In genomic region chr15:99566157-99566900, GRCh38 we compare ENCODE assay signal across 8 cellular contexts. TPM values are rescaled to one million over a fixed set of nuclear protein-coding genes. Genes with fewer than 3 reads are reported as not detected.
DNase-seq lines count a peak whose midpoint lies in the region; ATAC-seq and TF ChIP-seq lines count a peak whose summit lies in the region.

No MANE protein-coding gene starts in this region.

- H3K4me1 Mint-ChIP-seq in stimulated activated naive CD8-positive, alpha-beta T cell treated with anti-CD3 and anti-CD28 coated beads, Interleukin-15, Interleukin-2, amounts not matched to agents 100 ng/mL and 50 ng/mL, for 24 hours (ENCODE audit: low read depth): peaks cover 49% of the 10 kb centered on the region

- intact Hi-C loops in left lung (cut with DNase I): no loop called here

- H3K9me3 ChIP-seq in AG04450 (ENCODE audit: control insufficient read depth, insufficient read depth, low read length): no peaks in the 10 kb centered on the region
- H3K9me3 ChIP-seq in left lung: no peaks in the 10 kb centered on the region

- peaks cover 10 to 44% of the 10 kb centered on the region in 2 donors for H3K4me1 ChIP-seq in left lung

- TF ChIP-seq CTCF in AG04450 (IDR thresholded peaks at IDR 0.05; ENCODE audit: low read depth, low read length) (no peak), left lung (IDR thresholded peaks at IDR 0.05) (no peak)

- H3K36me3 Mint-ChIP-seq in stimulated activated naive CD8-positive, alpha-beta T cell treated with anti-CD3 and anti-CD28 coated beads, Interleukin-15, Interleukin-2, amounts not matched to agents 100 ng/mL and 50 ng/mL, for 24 hours (ENCODE audit: low read depth): peaks cover 1% of the 10 kb centered on the region

- H3K36me3 ChIP-seq in left lung: no peaks in the 10 kb centered on the region

- H3K27me3 Mint-ChIP-seq in stimulated activated naive CD8-positive, alpha-beta T cell treated with anti-CD3 and anti-CD28 coated beads, Interleukin-15, Interleukin-2, amounts not matched to agents 100 ng/mL and 50 ng/mL, for 24 hours: no peaks in the 10 kb centered on the region

- H3K27ac ChIP-seq in AG04450 (ENCODE audit: low read depth, low read length) (no peak overlapping the region), cingulate gyrus (ENCODE audit: low read depth, low read length) (peak overlapping the region; percentile 99), left lung (peak overlapping the region; percentile 98)

- H3K27ac Mint-ChIP-seq in stimulated activated naive CD8-positive, alpha-beta T cell treated with anti-CD3 and anti-CD28 coated beads, Interleukin-15, Interleukin-2, amounts not matched to agents 100 ng/mL and 50 ng/mL, for 24 hours: peak overlapping the region; percentile 89

- peak overlapping the region; percentile 88 for H3K4me3 ChIP-seq in AG04450 (ENCODE audit: low read depth, low read length)
- H3K4me3 ChIP-seq in left lung: peak overlapping the region; percentile 73 to 74

- H3K27me3 ChIP-seq in AG04450 (ENCODE audit: control insufficient read depth, insufficient read depth, low read length): peaks cover 4% of the 10 kb centered on the region
- no peaks in the 10 kb centered on the region for H3K27me3 ChIP-seq in left lung

- H3K9me3 Mint-ChIP-seq in stimulated activated naive CD8-positive, alpha-beta T cell treated with anti-CD3 and anti-CD28 coated beads, Interleukin-15, Interleukin-2, amounts not matched to agents 100 ng/mL and 50 ng/mL, for 24 hours: no peaks in the 10 kb centered on the region

- peak overlapping the region; percentile 98 for H3K4me3 Mint-ChIP-seq in stimulated activated naive CD8-positive, alpha-beta T cell treated with anti-CD3 and anti-CD28 coated beads, Interleukin-15, Interleukin-2, amounts not matched to agents 100 ng/mL and 50 ng/mL, for 24 hours

- POLR2A ChIA-PET in AG04450 (lab: Yijun Ruan, JAX): interaction anchor here (1.0 kb wide), 4 partner anchors 89 to 111 kb away, joined by 3 read pairs; no protein-coding TSS in a partner anchor

- DNase-seq in AG04450 (ENCODE audit: low read depth, low spot score) (no peak), left lung (peak; percentile 40 to 83)

- CTCF ChIA-PET in AG04450 (lab: Charles Lee): interaction anchor here (0.7 to 5.6 kb wide), 4 partner anchors 14 to 294 kb away, joined by 3 to 40 read pairs (median 4); no protein-coding TSS in a partner anchor

- ATAC-seq in GM21737 (IDR thresholded peaks at IDR 0.05; ENCODE audit: unreplicated experiment) (peak; percentile 16), SK-N-SH treated with all-trans-retinoic acid at 6 μM for 48 hours (peak; percentile 44), left lung (peak; percentile 26), HG03469 (IDR thresholded peaks at IDR 0.05; ENCODE audit: unreplicated experiment) (no peak), HG03196 (IDR thresholded peaks at IDR 0.05; ENCODE audit: unreplicated experiment) (no peak)

TF ChIP-seq in SK-N-SH treated with all-trans-retinoic acid at 6 μM for 48 hours, 23 proteins besides CTCF, POLR2A, EP300 and RAD21:
- TF ChIP-seq CSDC2 (CRISPR knock-in tag; IDR thresholded peaks at IDR 0.05) (no peak), ESRRG (CRISPR knock-in tag; IDR thresholded peaks at IDR 0.05) (no peak), CREB5 (CRISPR knock-in tag; IDR thresholded peaks at IDR 0.05; ENCODE audit: low read depth) (no peak), RARB (CRISPR knock-in tag; IDR thresholded peaks at IDR 0.05) (no peak), ZFP30 (CRISPR knock-in tag; IDR thresholded peaks at IDR 0.05) (no peak), SNAI2 (CRISPR knock-in tag; IDR thresholded peaks at IDR 0.05) (no peak), ZNF8 (CRISPR knock-in tag; IDR thresholded peaks at IDR 0.05) (no peak), TOX (CRISPR knock-in tag; IDR thresholded peaks at IDR 0.05; ENCODE audit: borderline replicate concordance) (no peak)
- TF ChIP-seq, protein P1, sequence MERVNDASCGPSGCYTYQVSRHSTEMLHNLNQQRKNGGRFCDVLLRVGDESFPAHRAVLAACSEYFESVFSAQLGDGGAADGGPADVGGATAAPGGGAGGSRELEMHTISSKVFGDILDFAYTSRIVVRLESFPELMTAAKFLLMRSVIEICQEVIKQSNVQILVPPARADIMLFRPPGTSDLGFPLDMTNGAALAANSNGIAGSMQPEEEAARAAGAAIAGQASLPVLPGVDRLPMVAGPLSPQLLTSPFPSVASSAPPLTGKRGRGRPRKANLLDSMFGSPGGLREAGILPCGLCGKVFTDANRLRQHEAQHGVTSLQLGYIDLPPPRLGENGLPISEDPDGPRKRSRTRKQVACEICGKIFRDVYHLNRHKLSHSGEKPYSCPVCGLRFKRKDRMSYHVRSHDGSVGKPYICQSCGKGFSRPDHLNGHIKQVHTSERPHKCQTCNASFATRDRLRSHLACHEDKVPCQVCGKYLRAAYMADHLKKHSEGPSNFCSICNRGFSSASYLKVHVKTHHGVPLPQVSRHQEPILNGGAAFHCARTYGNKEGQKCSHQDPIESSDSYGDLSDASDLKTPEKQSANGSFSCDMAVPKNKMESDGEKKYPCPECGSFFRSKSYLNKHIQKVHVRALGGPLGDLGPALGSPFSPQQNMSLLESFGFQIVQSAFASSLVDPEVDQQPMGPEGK (CRISPR knock-in tag; IDR thresholded peaks at IDR 0.05; ENCODE audit: borderline replicate concordance): no peak
TF ChIP-seq in SK-N-SH treated with all-trans-retinoic acid at 6 μM for 48 hours: peak in this region for 0.

RNA-seq across cellular contexts. Expression of gene MEF2A, which starts 0.5 kb away (rescaled TPM):
- 31.4 and 40.9 TPM in 2 replicates for polyA plus RNA-seq in AG04450 (2011; rRNA removed)
- 48.6 and 50.4 TPM in 2 replicates for polyA minus RNA-seq in AG04450 (2011; rRNA and poly(A)+ RNA removed)
- total RNA-seq in left lung: 10 to 100 TPM; 56.1 to 68.1 TPM

Comparison
In these comparisons a context has a peak if more than half of its experiments do, and no peak if none do; other contexts are left out.
1. ATAC-seq: peak in GM21737 (single experiment), SK-N-SH treated with all-trans-retinoic acid at 6 μM for 48 hours (single experiment) and left lung (single experiment); none in HG03469 (single experiment) and HG03196 (single experiment).